In the genomic region with DNA sequence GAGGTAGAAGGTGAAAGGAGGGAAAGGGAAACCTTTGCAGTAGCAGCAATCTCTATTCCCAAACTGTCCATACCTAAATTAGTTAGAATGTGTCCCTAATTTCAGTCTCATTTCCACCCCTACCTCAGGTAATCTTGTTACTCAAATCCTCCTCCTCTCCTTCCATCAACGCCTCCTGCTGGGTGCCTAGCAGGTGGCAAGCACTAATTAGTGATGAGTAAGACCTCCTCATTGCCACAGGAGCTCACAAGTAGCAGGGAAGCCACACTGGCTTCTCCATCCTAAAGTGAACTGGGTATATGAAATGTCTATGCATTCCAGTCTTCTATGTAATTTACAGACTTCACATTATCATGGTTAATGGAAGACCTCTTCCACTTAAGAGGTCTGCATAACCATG, we compare ENCODE assay signal across 1 cellular context.
TF ChIP-seq lines count a peak whose summit lies in the region.

No MANE protein-coding gene starts in this region.

TF ChIP-seq in GM23338, 12 proteins besides CTCF, POLR2A, EP300 and RAD21:
- TF ChIP-seq, protein P1, sequence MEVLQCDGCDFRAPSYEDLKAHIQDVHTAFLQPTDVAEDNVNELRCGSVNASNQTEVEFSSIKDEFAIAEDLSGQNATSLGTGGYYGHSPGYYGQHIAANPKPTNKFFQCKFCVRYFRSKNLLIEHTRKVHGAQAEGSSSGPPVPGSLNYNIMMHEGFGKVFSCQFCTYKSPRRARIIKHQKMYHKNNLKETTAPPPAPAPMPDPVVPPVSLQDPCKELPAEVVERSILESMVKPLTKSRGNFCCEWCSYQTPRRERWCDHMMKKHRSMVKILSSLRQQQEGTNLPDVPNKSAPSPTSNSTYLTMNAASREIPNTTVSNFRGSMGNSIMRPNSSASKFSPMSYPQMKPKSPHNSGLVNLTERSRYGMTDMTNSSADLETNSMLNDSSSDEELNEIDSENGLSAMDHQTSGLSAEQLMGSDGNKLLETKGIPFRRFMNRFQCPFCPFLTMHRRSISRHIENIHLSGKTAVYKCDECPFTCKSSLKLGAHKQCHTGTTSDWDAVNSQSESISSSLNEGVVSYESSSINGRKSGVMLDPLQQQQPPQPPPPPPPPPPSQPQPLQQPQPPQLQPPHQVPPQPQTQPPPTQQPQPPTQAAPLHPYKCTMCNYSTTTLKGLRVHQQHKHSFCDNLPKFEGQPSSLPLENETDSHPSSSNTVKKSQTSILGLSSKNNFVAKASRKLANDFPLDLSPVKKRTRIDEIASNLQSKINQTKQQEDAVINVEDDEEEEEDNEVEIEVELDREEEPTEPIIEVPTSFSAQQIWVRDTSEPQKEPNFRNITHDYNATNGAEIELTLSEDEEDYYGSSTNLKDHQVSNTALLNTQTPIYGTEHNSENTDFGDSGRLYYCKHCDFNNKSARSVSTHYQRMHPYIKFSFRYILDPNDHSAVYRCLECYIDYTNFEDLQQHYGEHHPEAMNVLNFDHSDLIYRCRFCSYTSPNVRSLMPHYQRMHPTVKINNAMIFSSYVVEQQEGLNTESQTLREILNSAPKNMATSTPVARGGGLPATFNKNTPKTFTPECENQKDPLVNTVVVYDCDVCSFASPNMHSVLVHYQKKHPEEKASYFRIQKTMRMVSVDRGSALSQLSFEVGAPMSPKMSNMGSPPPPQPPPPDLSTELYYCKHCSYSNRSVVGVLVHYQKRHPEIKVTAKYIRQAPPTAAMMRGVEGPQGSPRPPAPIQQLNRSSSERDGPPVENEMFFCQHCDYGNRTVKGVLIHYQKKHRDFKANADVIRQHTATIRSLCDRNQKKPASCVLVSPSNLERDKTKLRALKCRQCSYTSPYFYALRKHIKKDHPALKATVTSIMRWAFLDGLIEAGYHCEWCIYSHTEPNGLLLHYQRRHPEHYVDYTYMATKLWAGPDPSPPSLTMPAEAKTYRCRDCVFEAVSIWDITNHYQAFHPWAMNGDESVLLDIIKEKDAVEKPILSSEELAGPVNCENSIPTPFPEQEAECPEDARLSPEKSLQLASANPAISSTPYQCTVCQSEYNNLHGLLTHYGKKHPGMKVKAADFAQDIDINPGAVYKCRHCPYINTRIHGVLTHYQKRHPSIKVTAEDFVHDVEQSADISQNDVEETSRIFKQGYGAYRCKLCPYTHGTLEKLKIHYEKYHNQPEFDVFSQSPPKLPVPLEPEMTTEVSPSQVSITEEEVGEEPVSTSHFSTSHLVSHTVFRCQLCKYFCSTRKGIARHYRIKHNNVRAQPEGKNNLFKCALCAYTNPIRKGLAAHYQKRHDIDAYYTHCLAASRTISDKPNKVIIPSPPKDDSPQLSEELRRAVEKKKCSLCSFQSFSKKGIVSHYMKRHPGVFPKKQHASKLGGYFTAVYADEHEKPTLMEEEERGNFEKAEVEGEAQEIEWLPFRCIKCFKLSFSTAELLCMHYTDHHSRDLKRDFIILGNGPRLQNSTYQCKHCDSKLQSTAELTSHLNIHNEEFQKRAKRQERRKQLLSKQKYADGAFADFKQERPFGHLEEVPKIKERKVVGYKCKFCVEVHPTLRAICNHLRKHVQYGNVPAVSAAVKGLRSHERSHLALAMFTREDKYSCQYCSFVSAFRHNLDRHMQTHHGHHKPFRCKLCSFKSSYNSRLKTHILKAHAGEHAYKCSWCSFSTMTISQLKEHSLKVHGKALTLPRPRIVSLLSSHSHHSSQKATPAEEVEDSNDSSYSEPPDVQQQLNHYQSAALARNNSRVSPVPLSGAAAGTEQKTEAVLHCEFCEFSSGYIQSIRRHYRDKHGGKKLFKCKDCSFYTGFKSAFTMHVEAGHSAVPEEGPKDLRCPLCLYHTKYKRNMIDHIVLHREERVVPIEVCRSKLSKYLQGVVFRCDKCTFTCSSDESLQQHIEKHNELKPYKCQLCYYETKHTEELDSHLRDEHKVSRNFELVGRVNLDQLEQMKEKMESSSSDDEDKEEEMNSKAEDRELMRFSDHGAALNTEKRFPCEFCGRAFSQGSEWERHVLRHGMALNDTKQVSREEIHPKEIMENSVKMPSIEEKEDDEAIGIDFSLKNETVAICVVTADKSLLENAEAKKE (CRISPR knock-in tag; IDR thresholded peaks at IDR 0.05) = no peak
- no peak for TF ChIP-seq POLR2AphosphoS5 (IDR thresholded peaks at IDR 0.05; ENCODE audit: low read depth)
- TF ChIP-seq ZNF331 (CRISPR knock-in tag; IDR thresholded peaks at IDR 0.05; ENCODE audit: low read depth) = no peak
- TF ChIP-seq CREB1 (CRISPR knock-in tag; IDR thresholded peaks at IDR 0.05; ENCODE audit: low read depth) = no peak
